9 cellular contexts compared by ENCODE assay signal in the genomic region with DNA sequence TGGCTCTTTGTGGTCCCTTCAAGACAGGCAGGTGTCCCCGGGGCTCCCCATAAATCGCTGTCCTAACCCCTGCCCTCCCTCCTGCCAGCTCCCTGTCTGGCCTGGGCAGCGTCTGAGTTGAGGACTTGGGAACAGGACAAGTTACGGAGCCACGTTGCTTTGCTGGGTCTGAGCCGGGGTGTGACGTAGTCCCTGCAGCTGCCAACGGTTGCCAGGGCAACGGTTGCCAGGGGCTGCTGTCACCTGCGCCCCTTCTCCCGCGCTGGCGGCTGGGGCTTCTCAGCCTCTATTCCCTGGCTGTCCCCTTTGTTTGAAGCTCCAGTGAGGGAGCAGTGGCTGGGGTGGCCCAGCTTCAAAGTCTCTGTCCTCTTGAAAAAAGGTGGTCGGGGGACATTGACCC. TPM values are rescaled to one million over a fixed set of nuclear protein-coding genes. Genes with fewer than 3 reads are reported as not detected.
DNase-seq lines count a peak whose midpoint lies in the region; ATAC-seq and TF ChIP-seq lines count a peak whose summit lies in the region.
"Had no signal": no experiment of that assay in that cellular context is flagged by ENCODE, and none has a peak within 500 bp of the region (broad histone marks: within the 10 kb centered on the region; RNA-seq: fewer than 3 reads in every experiment).

No MANE protein-coding gene starts in this region.

- H3K9me3 ChIP-seq in breast epithelium, result no peaks in the 10 kb centered on the region
- H3K9me3 ChIP-seq in uterus, result no peaks in the 10 kb centered on the region

- H3K9me3 Mint-ChIP-seq in MCF 10A (ENCODE audit: unreplicated experiment), result no peaks in the 10 kb centered on the region

- H3K27ac ChIP-seq in breast epithelium, result peak overlapping the region; percentile 80 to 83
- H3K27ac ChIP-seq in angular gyrus (ENCODE audit: low read depth, low read length), result peak overlapping the region; percentile 73
- peak overlapping the region; percentile 65 to 72 for H3K27ac ChIP-seq in uterus

- intact Hi-C loops in breast epithelium (cut with DNase I; ENCODE audit: low total_unique reads), result no loop called here
- intact Hi-C loops in MCF 10A (cut with micrococcal nuclease), result no loop called here
- intact Hi-C loops in uterus (cut with DNase I; ENCODE audit: low total_unique reads), result no loop called here

- peaks cover 0 to 40% of the 10 kb centered on the region in 2 donors for H3K4me1 ChIP-seq in breast epithelium
- no peaks in the 10 kb centered on the region for H3K4me1 ChIP-seq in uterus

- H3K36me3 Mint-ChIP-seq in MCF 10A (ENCODE audit: insufficient read depth, unreplicated experiment), result no peaks in the 10 kb centered on the region

- H3K27me3 ChIP-seq in breast epithelium, result no peaks in the 10 kb centered on the region
- H3K27me3 ChIP-seq in uterus, result no peaks in the 10 kb centered on the region

- H3K4me3 ChIP-seq in breast epithelium, result no peak overlapping the region
- no peak overlapping the region for H3K4me3 ChIP-seq in uterus

- TF ChIP-seq POLR2A in breast epithelium (IDR thresholded peaks at IDR 0.05) (no peak), uterus (IDR thresholded peaks at IDR 0.05) (no peak)

- H3K4me1 Mint-ChIP-seq in MCF 10A (ENCODE audit: insufficient read depth, unreplicated experiment), result peaks cover 13% of the 10 kb centered on the region

- H3K4me3 Mint-ChIP-seq in MCF 10A (ENCODE audit: unreplicated experiment), result no peak overlapping the region

- H3K27me3 Mint-ChIP-seq in MCF 10A (ENCODE audit: insufficient read depth, unreplicated experiment), result no peaks in the 10 kb centered on the region

- H3K27ac Mint-ChIP-seq in MCF 10A (ENCODE audit: low read depth, unreplicated experiment), result no peak overlapping the region

- ATAC-seq in HG03039 (IDR thresholded peaks at IDR 0.05; ENCODE audit: unreplicated experiment), result no peak
- ATAC-seq in HG03097 (IDR thresholded peaks at IDR 0.05; ENCODE audit: low FRiP score, unreplicated experiment), result no peak

- CTCF ChIA-PET in MCF 10A (lab: Yijun Ruan, JAX), result interaction anchor here (0.9 to 9.3 kb wide), 5 partner anchors 9 to 63 kb away, joined by 4 to 99 read pairs (median 6); no protein-coding TSS in a partner anchor

- TF ChIP-seq CTCF in breast epithelium (IDR thresholded peaks at IDR 0.05) (no peak), MCF 10A (IDR thresholded peaks at IDR 0.05; ENCODE audit: unreplicated experiment) (no peak), uterus (IDR thresholded peaks at IDR 0.05) (no peak)

- BruUV-seq in MCF 10A (replicated peaks; lab: Mats Ljungman, UMichigan), result no TSS peak

- DNase-seq in breast epithelium (ENCODE audit: low spot score in 2 of 2) (no peak), MCF 10A (ENCODE audit: unreplicated experiment) (no peak), left kidney (ENCODE audit: low read depth, low spot score) (peak; percentile 96), uterus (no peak), H4 (ENCODE audit: low spot score) (no peak)

- POLR2A ChIA-PET in MCF 10A (lab: Yijun Ruan, JAX), result no interaction called here

- H3K36me3 ChIP-seq in breast epithelium (no peaks in the 10 kb centered on the region), uterus (no peaks in the 10 kb centered on the region)

RNA-seq across cellular contexts. Expression of a gene that starts 10.7 kb away (rescaled TPM):
- 10 to 100 TPM in 2 of 3 donors, 1 to 10 TPM in 1; 9.4 to 54.1 (median 34.0) TPM for total RNA-seq in breast epithelium
- 10.1 and 10.2 TPM in 2 replicates for total RNA-seq in MCF 10A (2022)
- 10 to 100 TPM in 1 of 4 donors, 1 to 10 TPM in 3; 6.5 to 87.0 (median 7.8) TPM for total RNA-seq in uterus
- 1.2 and 1.3 TPM in 2 replicates for total RNA-seq in H4 (2014; rRNA removed; shearing (Covaris generic))

RNA-seq across cellular contexts. Expression of a gene that starts 28.9 kb away (rescaled TPM):
- total RNA-seq in breast epithelium, result 1 to 10 TPM in 2 of 3 donors, under 1 TPM in 1; 0.64 to 5.2 (median 1.6) TPM
- not detected in 2 replicates for total RNA-seq in MCF 10A (2022)
- total RNA-seq in uterus, result 1 to 10 TPM in 3 of 4 donors, not detected in 1; 1.0 to 3.2 (median 2.5) TPM
- total RNA-seq in H4 (2014; rRNA removed; shearing (Covaris generic)), result not detected in 2 replicates
- total RNA-seq: T-helper 1 cell treated with Interleukin-12 subunit alpha and Interleukin-12 subunit beta and Interleukin-4 antibody, amounts not matched to agents 30 ng/mL and 1 ng/mL, for 36 hours had no signal

RNA-seq across cellular contexts. Expression of a gene that starts 55.4 kb away (rescaled TPM):
- total RNA-seq in breast epithelium, result 1 to 10 TPM in 1 of 3 donors, not detected in 2; 1.5 TPM
- not detected in 2 replicates for total RNA-seq in MCF 10A (2022)
- total RNA-seq in uterus, result 1 to 10 TPM in 1 of 4 donors, under 1 TPM in 1, not detected in 2; 0.18 to 5.4 TPM
- total RNA-seq in H4 (2014; rRNA removed; shearing (Covaris generic)), result 0.02 TPM in 1 of 2 replicates, not detected in the other
- total RNA-seq: T-helper 1 cell treated with Interleukin-12 subunit alpha and Interleukin-12 subunit beta and Interleukin-4 antibody, amounts not matched to agents 30 ng/mL and 1 ng/mL, for 36 hours had no signal
